In genomic region chr2:239866778-239867177, GRCh38 we compare ENCODE assay signal across 1 cellular context.
TF ChIP-seq lines count a peak whose summit lies in the region.

No MANE protein-coding gene starts in this region.

TF ChIP-seq in HepG2, 621 proteins besides CTCF, POLR2A, EP300 and RAD21 (continued from another document):
- TF ChIP-seq, protein P1, sequence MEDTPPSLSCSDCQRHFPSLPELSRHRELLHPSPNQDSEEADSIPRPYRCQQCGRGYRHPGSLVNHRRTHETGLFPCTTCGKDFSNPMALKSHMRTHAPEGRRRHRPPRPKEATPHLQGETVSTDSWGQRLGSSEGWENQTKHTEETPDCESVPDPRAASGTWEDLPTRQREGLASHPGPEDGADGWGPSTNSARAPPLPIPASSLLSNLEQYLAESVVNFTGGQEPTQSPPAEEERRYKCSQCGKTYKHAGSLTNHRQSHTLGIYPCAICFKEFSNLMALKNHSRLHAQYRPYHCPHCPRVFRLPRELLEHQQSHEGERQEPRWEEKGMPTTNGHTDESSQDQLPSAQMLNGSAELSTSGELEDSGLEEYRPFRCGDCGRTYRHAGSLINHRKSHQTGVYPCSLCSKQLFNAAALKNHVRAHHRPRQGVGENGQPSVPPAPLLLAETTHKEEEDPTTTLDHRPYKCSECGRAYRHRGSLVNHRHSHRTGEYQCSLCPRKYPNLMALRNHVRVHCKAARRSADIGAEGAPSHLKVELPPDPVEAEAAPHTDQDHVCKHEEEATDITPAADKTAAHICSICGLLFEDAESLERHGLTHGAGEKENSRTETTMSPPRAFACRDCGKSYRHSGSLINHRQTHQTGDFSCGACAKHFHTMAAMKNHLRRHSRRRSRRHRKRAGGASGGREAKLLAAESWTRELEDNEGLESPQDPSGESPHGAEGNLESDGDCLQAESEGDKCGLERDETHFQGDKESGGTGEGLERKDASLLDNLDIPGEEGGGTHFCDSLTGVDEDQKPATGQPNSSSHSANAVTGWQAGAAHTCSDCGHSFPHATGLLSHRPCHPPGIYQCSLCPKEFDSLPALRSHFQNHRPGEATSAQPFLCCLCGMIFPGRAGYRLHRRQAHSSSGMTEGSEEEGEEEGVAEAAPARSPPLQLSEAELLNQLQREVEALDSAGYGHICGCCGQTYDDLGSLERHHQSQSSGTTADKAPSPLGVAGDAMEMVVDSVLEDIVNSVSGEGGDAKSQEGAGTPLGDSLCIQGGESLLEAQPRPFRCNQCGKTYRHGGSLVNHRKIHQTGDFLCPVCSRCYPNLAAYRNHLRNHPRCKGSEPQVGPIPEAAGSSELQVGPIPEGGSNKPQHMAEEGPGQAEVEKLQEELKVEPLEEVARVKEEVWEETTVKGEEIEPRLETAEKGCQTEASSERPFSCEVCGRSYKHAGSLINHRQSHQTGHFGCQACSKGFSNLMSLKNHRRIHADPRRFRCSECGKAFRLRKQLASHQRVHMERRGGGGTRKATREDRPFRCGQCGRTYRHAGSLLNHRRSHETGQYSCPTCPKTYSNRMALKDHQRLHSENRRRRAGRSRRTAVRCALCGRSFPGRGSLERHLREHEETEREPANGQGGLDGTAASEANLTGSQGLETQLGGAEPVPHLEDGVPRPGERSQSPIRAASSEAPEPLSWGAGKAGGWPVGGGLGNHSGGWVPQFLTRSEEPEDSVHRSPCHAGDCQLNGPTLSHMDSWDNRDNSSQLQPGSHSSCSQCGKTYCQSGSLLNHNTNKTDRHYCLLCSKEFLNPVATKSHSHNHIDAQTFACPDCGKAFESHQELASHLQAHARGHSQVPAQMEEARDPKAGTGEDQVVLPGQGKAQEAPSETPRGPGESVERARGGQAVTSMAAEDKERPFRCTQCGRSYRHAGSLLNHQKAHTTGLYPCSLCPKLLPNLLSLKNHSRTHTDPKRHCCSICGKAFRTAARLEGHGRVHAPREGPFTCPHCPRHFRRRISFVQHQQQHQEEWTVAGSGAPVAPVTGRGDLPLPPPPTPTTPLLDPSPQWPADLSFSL (CRISPR knock-in tag; IDR thresholded peaks at IDR 0.05) = peak; percentile 70; the same call in 1 of the 2 replicates
- TF ChIP-seq PHB2 (IDR thresholded peaks at IDR 0.05; ENCODE audit: partially characterized antibody) (peak; percentile 7), ZNF543 (CRISPR knock-in tag; IDR thresholded peaks at IDR 0.05) (0 out of 2 replicates have a peak, but pooled peaks have one; percentile 31), SOX13 (IDR thresholded peaks at IDR 0.05) (no peak), SOX13 (CRISPR knock-in tag; conservative IDR thresholded peaks at IDR 0.05 in 1 of 2, IDR thresholded peaks at IDR 0.05 in 1 of 2) (no peak)
- TF ChIP-seq, protein P2, sequence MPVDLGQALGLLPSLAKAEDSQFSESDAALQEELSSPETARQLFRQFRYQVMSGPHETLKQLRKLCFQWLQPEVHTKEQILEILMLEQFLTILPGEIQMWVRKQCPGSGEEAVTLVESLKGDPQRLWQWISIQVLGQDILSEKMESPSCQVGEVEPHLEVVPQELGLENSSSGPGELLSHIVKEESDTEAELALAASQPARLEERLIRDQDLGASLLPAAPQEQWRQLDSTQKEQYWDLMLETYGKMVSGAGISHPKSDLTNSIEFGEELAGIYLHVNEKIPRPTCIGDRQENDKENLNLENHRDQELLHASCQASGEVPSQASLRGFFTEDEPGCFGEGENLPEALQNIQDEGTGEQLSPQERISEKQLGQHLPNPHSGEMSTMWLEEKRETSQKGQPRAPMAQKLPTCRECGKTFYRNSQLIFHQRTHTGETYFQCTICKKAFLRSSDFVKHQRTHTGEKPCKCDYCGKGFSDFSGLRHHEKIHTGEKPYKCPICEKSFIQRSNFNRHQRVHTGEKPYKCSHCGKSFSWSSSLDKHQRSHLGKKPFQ (CRISPR knock-in tag; IDR thresholded peaks at IDR 0.05; ENCODE audit: insufficient replicate concordance) = no peak
